In the genomic region with DNA sequence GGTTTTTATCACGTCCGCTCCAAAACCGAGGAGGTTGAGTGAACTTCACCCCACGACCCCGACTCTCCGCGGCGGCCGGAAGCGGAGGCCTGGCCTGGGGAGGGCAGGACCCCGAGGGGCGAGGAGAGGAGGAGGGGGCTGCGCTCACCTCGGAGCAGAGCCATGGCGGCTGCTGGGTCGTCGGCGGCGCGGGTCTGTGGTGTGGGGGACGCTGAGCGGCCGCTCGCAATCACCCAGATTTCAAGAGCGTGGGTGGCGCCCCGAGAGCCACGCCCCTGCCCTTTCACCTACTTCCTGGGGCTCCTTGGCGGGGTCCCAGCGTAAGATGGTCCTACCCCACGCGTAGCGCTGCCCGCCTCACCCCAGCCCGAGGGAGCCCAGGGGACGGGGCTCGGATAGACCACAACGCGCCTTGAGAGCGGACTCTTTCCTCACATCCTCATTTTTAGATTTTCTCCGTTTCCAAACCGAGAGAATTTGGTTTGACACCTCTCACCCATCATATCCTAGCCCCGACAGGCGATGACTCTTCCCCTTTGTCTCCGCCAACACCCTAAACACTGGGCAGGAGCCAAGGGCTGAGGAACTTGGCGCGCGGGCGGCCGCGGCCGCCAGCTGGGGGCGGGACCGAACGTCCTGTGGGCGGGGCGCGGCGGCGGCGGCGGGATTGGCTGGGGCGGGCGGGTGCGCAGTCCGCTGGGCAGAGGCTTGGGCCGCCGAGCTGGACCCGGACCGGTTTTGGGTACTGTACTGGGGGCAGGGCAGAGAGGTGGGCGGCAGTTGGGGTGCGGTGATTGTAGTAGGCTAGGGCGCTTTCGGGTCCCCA, we compare ENCODE assay signal across 8 cellular contexts. TPM values are rescaled to one million over a fixed set of nuclear protein-coding genes. Genes with fewer than 3 reads are reported as not detected.
A peak's percentile ranks its signal among the peaks of the same experiment; 100 is the strongest.
DNase-seq lines count a peak whose midpoint lies in the region; ATAC-seq and TF ChIP-seq lines count a peak whose summit lies in the region.

A gene with protein sequence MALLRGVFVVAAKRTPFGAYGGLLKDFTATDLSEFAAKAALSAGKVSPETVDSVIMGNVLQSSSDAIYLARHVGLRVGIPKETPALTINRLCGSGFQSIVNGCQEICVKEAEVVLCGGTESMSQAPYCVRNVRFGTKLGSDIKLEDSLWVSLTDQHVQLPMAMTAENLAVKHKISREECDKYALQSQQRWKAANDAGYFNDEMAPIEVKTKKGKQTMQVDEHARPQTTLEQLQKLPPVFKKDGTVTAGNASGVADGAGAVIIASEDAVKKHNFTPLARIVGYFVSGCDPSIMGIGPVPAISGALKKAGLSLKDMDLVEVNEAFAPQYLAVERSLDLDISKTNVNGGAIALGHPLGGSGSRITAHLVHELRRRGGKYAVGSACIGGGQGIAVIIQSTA (minus strand): TSS at position 213 of the 826 bp plus-strand sequence. CDS start 49 bp downstream, at position 164.

- peak within 1 kb of the TSS; percentile 75 for H3K27ac ChIP-seq in OCI-LY1 (ENCODE audit: low read depth, low read length, poor library complexity, severe bottlenecking)

- no peaks in the 10 kb centered on the region for H3K9me3 Mint-ChIP-seq in Caco-2 (ENCODE audit: unreplicated experiment)
- H3K9me3 Mint-ChIP-seq in endothelial cell (ENCODE audit: unreplicated experiment) = peaks cover 8% of the 10 kb centered on the region

- no peaks in the 10 kb centered on the region for H3F3A ChIP-seq in OCI-LY1 (ENCODE audit: insufficient read depth, low read length)

- CTCF ChIA-PET in Caco-2 (lab: Charles Lee) = no interaction called here

- peak within 1 kb of the TSS; percentile 57 for H2AFZ ChIP-seq in OCI-LY1 (ENCODE audit: low read length)

- H3K36me3 ChIP-seq in Caco-2 (ENCODE audit: control insufficient read depth, insufficient read depth, low read length) (no peaks in the 10 kb centered on the region), OCI-LY1 (ENCODE audit: insufficient read depth, low read length) (peaks cover 6% of the 10 kb centered on the region; the same call in 1 of the 2 replicates)

- DNase-seq in Caco-2 (peak; percentile 70 to 78), HT1080 (ENCODE audit: low read depth) (peak; percentile 78), endothelial cell (ENCODE audit: low spot score) (peak; percentile 84), middle frontal gyrus (ENCODE audit: extremely low spot score, low spot score) (peak; percentile 44)
- peak; percentile 79 for DNase-seq in activated CD8-positive, alpha-beta memory T cell treated with anti-CD3 and anti-CD28 coated beads, Interleukin-2, amount 50 U/mL, for 4 hours
- peak; percentile 54 to 65 for DNase-seq in stimulated activated CD8-positive, alpha-beta memory T cell treated with anti-CD3 and anti-CD28 coated beads, Interleukin-4, amount 100 ng/mL, for 1 hour (ENCODE audit: low read depth in 2 of 2, low spot score in 1 of 2)

- peaks cover 20% of the 10 kb centered on the region for H3K4me1 ChIP-seq in Caco-2
- H3K4me1 ChIP-seq in OCI-LY1 (ENCODE audit: insufficient read depth, low read length, severe bottlenecking) = peaks cover 22% of the 10 kb centered on the region

- H3K27me3 ChIP-seq in Caco-2 (replicated peaks; ENCODE audit: control insufficient read depth, insufficient read depth, low read length) (no peaks in the 10 kb centered on the region), OCI-LY1 (ENCODE audit: insufficient read depth, low read length) (no peaks in the 10 kb centered on the region)

- H3K9me2 ChIP-seq in OCI-LY1 (ENCODE audit: low read depth, low read length) = no peaks in the 10 kb centered on the region

- H4K20me1 ChIP-seq in OCI-LY1 (ENCODE audit: insufficient read depth, low read length) = no peaks in the 10 kb centered on the region

- TF ChIP-seq CTCF in Caco-2 (IDR thresholded peaks at IDR 0.05; ENCODE audit: insufficient read depth in 1 of 2, low read depth in 1 of 2, low read length in 1 of 2, severe bottlenecking in 1 of 2, unreplicated experiment in 1 of 2) (no peak), OCI-LY1 (IDR thresholded peaks at IDR 0.05; ENCODE audit: low read length) (no peak), endothelial cell (IDR thresholded peaks at IDR 0.05; ENCODE audit: unreplicated experiment) (no peak)

- H3K4me3 Mint-ChIP-seq in Caco-2 (ENCODE audit: unreplicated experiment) (peak within 1 kb of the TSS; percentile 85), endothelial cell (ENCODE audit: unreplicated experiment) (peak within 1 kb of the TSS; percentile 96)

- no peaks in the 10 kb centered on the region for H3K9me3 ChIP-seq in Caco-2
- H3K9me3 ChIP-seq in OCI-LY1 (ENCODE audit: low read length) = no peaks in the 10 kb centered on the region

- H3K4me3 ChIP-seq in Caco-2 (ENCODE audit: low read depth, low read length) = peak within 1 kb of the TSS; percentile 78
- H3K4me3 ChIP-seq in OCI-LY1 (ENCODE audit: low read depth, low read length, poor library complexity, severe bottlenecking) = peak within 1 kb of the TSS; percentile 96

- H3K79me2 ChIP-seq in OCI-LY1 (ENCODE audit: insufficient read depth, low read length) = peaks cover 37% of the 10 kb centered on the region

- BruUV-seq in Caco-2 (replicated peaks; lab: Mats Ljungman, UMichigan) = no TSS peak

- peak within 1 kb of the TSS; percentile 85 for H3K4me2 ChIP-seq in OCI-LY1 (ENCODE audit: low read length)

- ATAC-seq in GM21367 (IDR thresholded peaks at IDR 0.05; ENCODE audit: unreplicated experiment) = peak; percentile 86

- POLR2A ChIA-PET in Caco-2 (lab: Charles Lee) = interaction anchor here (0.6 to 1.0 kb wide), 6 partner anchors 22 to 313 kb away, joined by 3 to 13 read pairs (median 6); no protein-coding TSS in a partner anchor

- H3K27me3 Mint-ChIP-seq in Caco-2 (ENCODE audit: insufficient read depth, unreplicated experiment) (no peaks in the 10 kb centered on the region), endothelial cell (ENCODE audit: unreplicated experiment) (peaks cover 2% of the 10 kb centered on the region)

- H3K4me1 Mint-ChIP-seq in Caco-2 (ENCODE audit: low read depth, unreplicated experiment) (peaks cover 34% of the 10 kb centered on the region), endothelial cell (ENCODE audit: unreplicated experiment) (peaks cover 19% of the 10 kb centered on the region)

- peak within 1 kb of the TSS; percentile 89 for H3K27ac Mint-ChIP-seq in Caco-2 (ENCODE audit: unreplicated experiment)
- peak within 1 kb of the TSS; percentile 93 for H3K27ac Mint-ChIP-seq in endothelial cell (ENCODE audit: unreplicated experiment)

- peak within 1 kb of the TSS; percentile 96 for H3K9ac ChIP-seq in OCI-LY1 (ENCODE audit: low read length)

- H3K36me3 Mint-ChIP-seq in Caco-2 (ENCODE audit: insufficient read depth, unreplicated experiment) (peaks cover 34% of the 10 kb centered on the region), endothelial cell (ENCODE audit: low read depth, unreplicated experiment) (peaks cover 16% of the 10 kb centered on the region)

- intact Hi-C loops in Caco-2 (cut with micrococcal nuclease; ENCODE audit: unreplicated experiment) = loop anchor here (5.0 kb wide), 1 partner anchor 44 kb away; no protein-coding TSS in a partner anchor

RNA-seq across cellular contexts. Expression of the gene that starts here (rescaled TPM):
- total RNA-seq in Caco-2 (2022) = 188 and 207 TPM in 2 replicates
- total RNA-seq in HT1080 (2014; rRNA removed; shearing (Covaris generic)) = 32.2 and 36.7 TPM in 2 replicates
- polyA plus RNA-seq in HT1080 (2015; cell fraction: cytosol; rRNA removed) = 29.9 and 30.7 TPM in 2 replicates
- polyA plus RNA-seq in HT1080 (2015; cell fraction: nucleus; rRNA removed) = 21.2 and 25.4 TPM in 2 replicates
- 50.6 TPM for total RNA-seq in endothelial cell (ENCODE audit: unreplicated experiment)

Comparison
In these comparisons a context has a peak if more than half of its experiments do, and no peak if none do; other contexts are left out.
1. Peak in every context shown above with its lines: DNase-seq, ATAC-seq, H3K4me3 ChIP-seq and H3K27ac ChIP-seq.